In genomic region chr18:46829947-46830346, GRCh38 we compare ENCODE assay signal across 1 cellular context.
TF ChIP-seq lines count a peak whose summit lies in the region.

No MANE protein-coding gene starts in this region.

TF ChIP-seq in WTC11, 78 proteins besides CTCF, POLR2A, EP300 and RAD21 (continued from another document):
- TF ChIP-seq ATF2 (CRISPR knock-in tag; IDR thresholded peaks at IDR 0.05; ENCODE audit: borderline replicate concordance, low read depth) (no peak), USF2 (CRISPR knock-in tag; IDR thresholded peaks at IDR 0.05) (no peak), HMGA2 (CRISPR knock-in tag; IDR thresholded peaks at IDR 0.05) (no peak), ATF6 (CRISPR knock-in tag; IDR thresholded peaks at IDR 0.05) (no peak), JAZF1 (CRISPR knock-in tag; IDR thresholded peaks at IDR 0.05) (no peak), IRF1 (CRISPR knock-in tag; IDR thresholded peaks at IDR 0.05) (no peak), CDX4 (CRISPR knock-in tag; IDR thresholded peaks at IDR 0.05; ENCODE audit: borderline replicate concordance) (no peak), MXD4 (CRISPR knock-in tag; IDR thresholded peaks at IDR 0.05; ENCODE audit: borderline replicate concordance) (no peak), ZNF263 (CRISPR knock-in tag; IDR thresholded peaks at IDR 0.05; ENCODE audit: low read depth) (no peak), TEAD1 (CRISPR knock-in tag; IDR thresholded peaks at IDR 0.05) (no peak), FOXJ3 (CRISPR knock-in tag; IDR thresholded peaks at IDR 0.05; ENCODE audit: borderline replicate concordance) (no peak), AFF4 (CRISPR knock-in tag; IDR thresholded peaks at IDR 0.05; ENCODE audit: borderline replicate concordance) (no peak), NR3C1 (CRISPR knock-in tag; conservative IDR thresholded peaks at IDR 0.05; ENCODE audit: low read depth) (no peak)
